18 cellular contexts compared by ENCODE assay signal in the genomic region with DNA sequence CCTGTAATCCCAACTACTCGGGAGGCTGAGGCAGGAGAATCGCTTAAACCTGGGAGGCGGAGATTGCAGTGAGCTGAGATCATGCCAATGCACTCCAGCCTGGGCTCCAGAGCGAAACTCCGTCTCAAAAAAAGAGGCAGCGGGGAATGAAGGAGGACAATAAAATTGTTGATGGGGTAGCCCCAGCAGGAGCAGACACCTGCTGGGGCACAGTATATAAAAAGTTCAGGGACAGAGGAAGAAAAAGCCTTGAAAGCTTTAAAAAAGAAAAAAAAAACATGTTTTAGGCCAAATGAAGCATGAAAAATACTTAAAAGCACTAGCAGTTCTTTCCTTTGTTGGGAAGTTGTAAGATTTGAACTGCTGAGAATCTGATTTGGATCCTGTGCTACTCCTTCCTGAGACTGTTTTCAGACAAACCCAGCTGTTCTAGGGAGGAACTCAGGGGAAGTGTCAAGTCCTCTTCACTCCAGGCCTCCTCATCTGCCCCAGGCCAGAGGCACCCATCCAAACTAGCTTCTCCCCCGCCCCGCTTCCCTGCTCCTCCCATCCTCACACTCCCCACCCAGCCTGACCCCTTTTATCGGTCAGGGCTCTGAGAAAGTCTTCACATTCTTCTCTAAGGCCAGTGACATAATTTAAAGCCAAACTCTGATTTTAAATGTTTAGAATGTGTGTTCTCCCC. TPM values are rescaled to one million over a fixed set of nuclear protein-coding genes. Genes with fewer than 3 reads are reported as not detected.
DNase-seq lines count a peak whose midpoint lies in the region; ATAC-seq and TF ChIP-seq lines count a peak whose summit lies in the region.
"Had no signal": no experiment of that assay in that cellular context is flagged by ENCODE, and none has a peak within 500 bp of the region (broad histone marks: within the 10 kb centered on the region; RNA-seq: fewer than 3 reads in every experiment).

No MANE protein-coding gene starts in this region.

- ATAC-seq in GM19455 (IDR thresholded peaks at IDR 0.05; ENCODE audit: unreplicated experiment) (no peak), GM21515 (IDR thresholded peaks at IDR 0.05; ENCODE audit: unreplicated experiment) (no peak)
- ATAC-seq: activated CD8-positive, alpha-beta memory T cell treated with anti-CD3 and anti-CD28 coated beads, Interleukin-2, amount 10 ng/mL, durations not matched to agents 7 days and 5 days; pancreas had no signal

- TF ChIP-seq CTCF in fibroblast of pulmonary artery (IDR thresholded peaks at IDR 0.05; ENCODE audit: low read length, missing control alignments) (no peak), suprapubic skin (IDR thresholded peaks at IDR 0.05) (no peak)

- TF ChIP-seq POLR2A in suprapubic skin (IDR thresholded peaks at IDR 0.05) = no peak

- peaks cover 30% of the 10 kb centered on the region for H3K4me1 ChIP-seq in NT2/D1 (ENCODE audit: insufficient read depth, insufficient read length)
- H3K4me1 ChIP-seq in suprapubic skin = peaks cover 49% of the 10 kb centered on the region

- no peak for TF ChIP-seq EP300 in suprapubic skin (IDR thresholded peaks at IDR 0.05)

- WGBS in suprapubic skin = 71% methylated on average over 9 of the region's 9 CpGs

- peaks cover 41% of the 10 kb centered on the region for H3K27me3 ChIP-seq in NT2/D1 (ENCODE audit: insufficient read depth, insufficient read length)
- no peaks in the 10 kb centered on the region for H3K27me3 ChIP-seq in suprapubic skin
- H3K27me3 ChIP-seq: pancreas had no signal

- peak overlapping the region; percentile 23 for H3K9ac ChIP-seq in NT2/D1 (ENCODE audit: insufficient read length, low read depth)

- DNase-seq in NT2/D1 (ENCODE audit: low read depth, low spot score) (peak; percentile 62), fibroblast of pulmonary artery (ENCODE audit: low read depth) (peak; percentile 36), left kidney (ENCODE audit: low read depth, low spot score) (peak; percentile 74), suprapubic skin (ENCODE audit: low spot score in 2 of 2) (no peak), NOMO-1 treated with dmso at 0.1 percent for 144 hours (lab: John Stamatoyannopoulos, UW; ENCODE audit: unreplicated experiment) (no peak), iPS-NIHi11 (ENCODE audit: low spot score) (no peak)
- DNase-seq: activated CD8-positive, alpha-beta memory T cell treated with anti-CD3 and anti-CD28 coated beads, Interleukin-2, amount 10 ng/mL, durations not matched to agents 7 days and 5 days; activated naive CD4-positive, alpha-beta T cell treated with anti-CD3 and anti-CD28 coated beads, Interleukin-2, amount 10 ng/mL, durations not matched to agents 7 days and 5 days; DMS53; HFFc6; Karpas-422; NCI-H1694; pancreas; stimulated activated CD4-positive, alpha-beta T cell treated with anti-CD3 and anti-CD28 coated beads, Interleukin-15, amount 100 ng/mL, for 24 hours; SW 1271; WERI-Rb-1 had no signal

- H3K9me3 ChIP-seq in NT2/D1 (ENCODE audit: insufficient read depth, low read length) = no peaks in the 10 kb centered on the region
- H3K9me3 ChIP-seq in suprapubic skin = no peaks in the 10 kb centered on the region
- H3K9me3 ChIP-seq: pancreas had no signal

- peak overlapping the region; percentile 14 for H3K27ac ChIP-seq in suprapubic skin
- H3K27ac ChIP-seq: pancreas, WERI-Rb-1 had no signal

- no peak overlapping the region for H3K4me3 ChIP-seq in NT2/D1 (ENCODE audit: insufficient read length, low read depth)
- no peak overlapping the region for H3K4me3 ChIP-seq in fibroblast of pulmonary artery (replicated peaks; ENCODE audit: low read depth, low read length)
- H3K4me3 ChIP-seq in suprapubic skin = no peak overlapping the region
- H3K4me3 ChIP-seq: pancreas had no signal

- H3K36me3 ChIP-seq in NT2/D1 (ENCODE audit: insufficient read depth, insufficient read length, low read length) (peaks cover 16% of the 10 kb centered on the region), suprapubic skin (no peaks in the 10 kb centered on the region)
- H3K36me3 ChIP-seq: pancreas, WERI-Rb-1 had no signal

RNA-seq across cellular contexts. Expression of a gene that starts 5.0 kb away (rescaled TPM):
- total RNA-seq in suprapubic skin = 1 to 10 TPM; 2.2 to 6.1 (median 3.7) TPM

RNA-seq across cellular contexts. Expression of a gene that starts 39.6 kb away (rescaled TPM):
- total RNA-seq in suprapubic skin = 1 to 10 TPM in 1 of 4 donors, under 1 TPM in 2, not detected in 1; 0.76 to 4.7 (median 0.89) TPM

Comparison
In these comparisons a context has a peak if more than half of its experiments do, and no peak if none do; other contexts are left out.
1. DNase-seq: peak in NT2/D1 (single experiment), fibroblast of pulmonary artery (single experiment) and left kidney (single experiment); none in suprapubic skin (0 of 2), NOMO-1 treated with dmso at 0.1 percent for 144 hours (single experiment) and iPS-NIHi11 (single experiment).